17 cellular contexts compared by ENCODE assay signal in the genomic region with DNA sequence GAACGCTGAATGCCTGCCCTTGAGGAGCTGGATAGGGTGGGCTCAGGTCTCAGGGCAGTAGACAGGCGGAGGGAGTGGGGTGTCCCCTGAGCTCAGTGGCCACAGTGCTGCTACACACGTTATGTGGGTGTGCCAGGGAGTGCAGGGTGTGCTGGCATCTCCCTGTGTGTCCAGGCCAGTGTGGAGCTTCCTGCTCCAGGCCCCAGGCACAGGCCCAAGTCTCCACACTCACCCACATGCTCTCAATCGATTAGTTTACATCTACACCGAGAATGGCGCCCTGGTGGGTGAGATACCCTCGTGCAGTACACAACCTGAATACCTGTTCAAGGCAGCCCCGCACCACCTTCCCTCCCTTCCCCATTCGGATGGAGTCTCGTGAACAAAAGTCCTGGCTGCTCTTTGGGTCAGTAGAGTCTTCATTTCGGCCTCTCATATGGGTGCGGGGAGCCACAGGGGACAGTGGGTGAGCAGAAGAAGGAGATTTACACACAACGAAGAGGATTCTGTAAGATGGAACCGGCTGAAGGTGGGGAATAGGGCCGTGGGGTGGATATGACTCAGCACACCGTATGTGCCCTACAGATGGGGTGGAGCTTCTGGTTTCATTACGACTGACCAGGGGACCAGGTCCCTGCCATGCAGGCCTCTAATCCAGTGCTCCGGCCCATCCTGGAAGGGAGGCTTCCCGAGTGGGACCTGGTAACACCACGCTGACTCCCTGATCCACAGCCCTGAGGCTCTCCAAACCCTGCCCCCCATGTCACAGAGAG.
A peak's percentile ranks its signal among the peaks of the same experiment; 100 is the strongest.
DNase-seq lines count a peak whose midpoint lies in the region; ATAC-seq, FAIRE-seq and TF ChIP-seq lines count a peak whose summit lies in the region.
"Had no signal": no experiment of that assay in that cellular context is flagged by ENCODE, and none has a peak within 500 bp of the region (broad histone marks: within the 10 kb centered on the region; RNA-seq: fewer than 3 reads in every experiment).

No MANE protein-coding gene starts in this region.

- no peak overlapping the region for H3K9ac ChIP-seq in HepG2 (ENCODE audit: insufficient read depth, low read depth, low read length)

- H3K36me3 Mint-ChIP-seq in activated naive CD4-positive, alpha-beta T cell treated with anti-CD3 and anti-CD28 coated beads, Interleukin-2, amount 50 U/mL, for 72 hours: no peaks in the 10 kb centered on the region
- no peaks in the 10 kb centered on the region for H3K36me3 Mint-ChIP-seq in T-helper 2 cell treated with Interferon-gamma antibody and Interleukin-4, amounts not matched to agents 5 μg/mL and 100 μg/mL, for 36 hours (ENCODE audit: low read depth)

- H3K9me3 Mint-ChIP-seq in activated naive CD4-positive, alpha-beta T cell treated with anti-CD3 and anti-CD28 coated beads, Interleukin-2, amount 50 U/mL, for 72 hours: no peaks in the 10 kb centered on the region
- H3K9me3 Mint-ChIP-seq in T-helper 2 cell treated with Interferon-gamma antibody and Interleukin-4, amounts not matched to agents 5 μg/mL and 100 μg/mL, for 36 hours: no peaks in the 10 kb centered on the region

- no peaks in the 10 kb centered on the region for H3K9me3 ChIP-seq in HepG2 (ENCODE audit: low read length)
- H3K9me3 ChIP-seq: Caco-2, esophagus muscularis mucosa, neutrophil had no signal

- H3K27ac ChIP-seq in HepG2 (ENCODE audit: extremely low read length, insufficient read depth, low read length) (no peak overlapping the region), substantia nigra (ENCODE audit: low read depth, low read length, poor library complexity, severe bottlenecking) (peak overlapping the region; percentile 98)
- H3K27ac ChIP-seq: neutrophil, skin epidermis had no signal

- WGBS in HepG2 (ENCODE audit: low lambda C conversion rate): 52% methylated on average over 19 of the region's 20 CpGs

- H3K4me3 Mint-ChIP-seq in T-helper 2 cell treated with Interferon-gamma antibody and Interleukin-4, amounts not matched to agents 5 μg/mL and 100 μg/mL, for 36 hours: no peak overlapping the region

- no peak for FAIRE-seq in HepG2 (lab: Jason Lieb, UNC)
- FAIRE-seq: colon had no signal

- TF ChIP-seq RAD21 in HepG2 (CRISPR knock-in tag; IDR thresholded peaks at IDR 0.05): no peak

- no peak for DNase-seq in activated naive CD4-positive, alpha-beta T cell treated with anti-CD3 and anti-CD28 coated beads, Interleukin-2, amount 50 U/mL, for 72 hours (ENCODE audit: low spot score in 2 of 2)
- no peak for DNase-seq in activated naive CD4-positive, alpha-beta T cell treated with anti-CD3 and anti-CD28 coated beads, Interleukin-2, amount 50 U/mL, for 16 hours
- peak; percentile 13 for DNase-seq in T-helper 2 cell treated with Interferon-gamma antibody and Interleukin-4, amounts not matched to agents 5 μg/mL and 100 μg/mL, for 36 hours (ENCODE audit: low spot score)
- DNase-seq in HepG2 (ENCODE audit: low spot score) (no peak), substantia nigra (lab: John Stamatoyannopoulos, UW) (peak in 2 of 49 donors; percentile 18 to 29), activated gamma-delta T cell treated with Interleukin-2 at 50 U/mL for 16 hours (no peak), NCI-H2107 (lab: John Stamatoyannopoulos, UW) (no peak)
- DNase-seq: Caco-2, GF-D8, GOT3, hippocampal formation, NCI-H2171 treated with DMSO at 0.1 percent for 48 hours had no signal

- POLR2A ChIA-PET in HepG2 (lab: Yijun Ruan, JAX): interaction anchor here (0.6 kb wide), 1 partner anchor 113 kb away, joined by 4 read pairs; no protein-coding TSS in a partner anchor

- no peaks in the 10 kb centered on the region for H3K36me3 ChIP-seq in HepG2 (replicated peaks in 1 of 2; ENCODE audit: control insufficient read depth in 1 of 2, insufficient read depth in 2 of 2, low read length in 2 of 2)
- H3K36me3 ChIP-seq: esophagus muscularis mucosa, neutrophil had no signal

- in situ Hi-C loops in HepG2 (cut with HindIII; ENCODE audit: extremely low pct_ligation_motif_present, low pct_unique_long_range_greater_than_20kb): no loop called here

- no peak for TF ChIP-seq POLR2A in HepG2 (IDR thresholded peaks at IDR 0.05; ENCODE audit: insufficient read depth in 1 of 2, low read depth in 2 of 2, low read length in 2 of 2)

- TF ChIP-seq EP300 in HepG2 (IDR thresholded peaks at IDR 0.05; ENCODE audit: low read depth in 2 of 2, low read length in 2 of 2) (no peak), HepG2 (CRISPR knock-in tag; IDR thresholded peaks at IDR 0.05; ENCODE audit: borderline replicate concordance) (no peak)

- no TSS peak for BruUV-seq in HepG2 (replicated peaks; lab: Mats Ljungman, UMichigan)

- TF ChIP-seq CTCF in HepG2 (CRISPR knock-in tag; IDR thresholded peaks at IDR 0.05): no peak

- CTCF ChIA-PET in HepG2 (lab: Yijun Ruan, JAX; ENCODE audit: low intra/inter-chr PET ratio, low total read pairs): no interaction called here

- H3K4me3 ChIP-seq in HepG2 (replicated peaks in 1 of 3; ENCODE audit: insufficient read depth in 1 of 3, low read depth in 2 of 3, low read length in 3 of 3): no peak overlapping the region
- H3K4me3 ChIP-seq: esophagus muscularis mucosa, skin epidermis had no signal

- peaks cover 35% of the 10 kb centered on the region for H3K4me1 ChIP-seq in HepG2 (ENCODE audit: insufficient read depth, low read length)

- H3K27me3 ChIP-seq in HepG2 (ENCODE audit: control insufficient read depth in 1 of 2, insufficient read depth in 2 of 2, low read length in 2 of 2): peaks cover 2 to 44% of the 10 kb centered on the region in 2 experiments; a peak in 4 of 5 replicates
- H3K27me3 ChIP-seq: esophagus muscularis mucosa had no signal

- intact Hi-C loops in HepG2 (cut with micrococcal nuclease; ENCODE audit: unreplicated experiment): no loop called here

- H3K27me3 Mint-ChIP-seq in T-helper 2 cell treated with Interferon-gamma antibody and Interleukin-4, amounts not matched to agents 5 μg/mL and 100 μg/mL, for 36 hours (ENCODE audit: low read depth): peaks cover 2% of the 10 kb centered on the region

- H4K20me1 ChIP-seq in HepG2 (ENCODE audit: insufficient read depth, low read length): no peaks in the 10 kb centered on the region

- H3K79me2 ChIP-seq in HepG2 (ENCODE audit: insufficient read depth, low read length): no peaks in the 10 kb centered on the region

- H3K27ac Mint-ChIP-seq in activated naive CD4-positive, alpha-beta T cell treated with anti-CD3 and anti-CD28 coated beads, Interleukin-2, amount 50 U/mL, for 72 hours: no peak overlapping the region
- no peak overlapping the region for H3K27ac Mint-ChIP-seq in T-helper 2 cell treated with Interferon-gamma antibody and Interleukin-4, amounts not matched to agents 5 μg/mL and 100 μg/mL, for 36 hours

- H3K4me2 ChIP-seq in HepG2 (ENCODE audit: low read depth, low read length): no peak overlapping the region

- H2AFZ ChIP-seq in HepG2 (ENCODE audit: low read length): no peak overlapping the region

- peak; percentile 61 to 72 for ATAC-seq in activated naive CD4-positive, alpha-beta T cell treated with anti-CD3 and anti-CD28 coated beads, Interleukin-2, amount 50 U/mL, for 72 hours
- ATAC-seq in HepG2: peak; percentile 38
- ATAC-seq in GM21528 (IDR thresholded peaks at IDR 0.05; ENCODE audit: low FRiP score, unreplicated experiment): no peak

- H3K4me1 Mint-ChIP-seq in T-helper 2 cell treated with Interferon-gamma antibody and Interleukin-4, amounts not matched to agents 5 μg/mL and 100 μg/mL, for 36 hours (ENCODE audit: low read depth): peaks cover 24% of the 10 kb centered on the region

TF ChIP-seq in HepG2, 621 proteins besides CTCF, POLR2A, EP300 and RAD21:
- no peak for TF ChIP-seq ZNF232 (CRISPR knock-in tag; IDR thresholded peaks at IDR 0.05; ENCODE audit: borderline replicate concordance)
- no peak for TF ChIP-seq EED (CRISPR knock-in tag; IDR thresholded peaks at IDR 0.05)
- no peak for TF ChIP-seq ZFAT (CRISPR knock-in tag; conservative IDR thresholded peaks at IDR 0.05)
- TF ChIP-seq NFE2L2 (IDR thresholded peaks at IDR 0.05; ENCODE audit: low read length): 0 out of 2 replicates have a peak, but pooled peaks have one; percentile 7
- TF ChIP-seq ZNF720 (CRISPR knock-in tag; IDR thresholded peaks at IDR 0.05): no peak
- no peak for TF ChIP-seq MIER2 (CRISPR knock-in tag; IDR thresholded peaks at IDR 0.05)
- TF ChIP-seq MXI1 (IDR thresholded peaks at IDR 0.05; ENCODE audit: borderline replicate concordance, low read depth, low read length): no peak
- TF ChIP-seq FOSL2 (CRISPR knock-in tag; IDR thresholded peaks at IDR 0.05): peak; percentile 31; the same call in 1 of the 2 replicates
- TF ChIP-seq PPARG (CRISPR knock-in tag; conservative IDR thresholded peaks at IDR 0.05): no peak
- TF ChIP-seq, protein P1, sequence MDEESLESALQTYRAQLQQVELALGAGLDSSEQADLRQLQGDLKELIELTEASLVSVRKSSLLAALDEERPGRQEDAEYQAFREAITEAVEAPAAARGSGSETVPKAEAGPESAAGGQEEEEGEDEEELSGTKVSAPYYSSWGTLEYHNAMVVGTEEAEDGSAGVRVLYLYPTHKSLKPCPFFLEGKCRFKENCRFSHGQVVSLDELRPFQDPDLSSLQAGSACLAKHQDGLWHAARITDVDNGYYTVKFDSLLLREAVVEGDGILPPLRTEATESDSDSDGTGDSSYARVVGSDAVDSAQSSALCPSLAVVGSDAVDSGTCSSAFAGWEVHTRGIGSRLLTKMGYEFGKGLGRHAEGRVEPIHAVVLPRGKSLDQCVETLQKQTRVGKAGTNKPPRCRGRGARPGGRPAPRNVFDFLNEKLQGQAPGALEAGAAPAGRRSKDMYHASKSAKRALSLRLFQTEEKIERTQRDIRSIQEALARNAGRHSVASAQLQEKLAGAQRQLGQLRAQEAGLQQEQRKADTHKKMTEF (CRISPR knock-in tag; IDR thresholded peaks at IDR 0.05): no peak
